In the genomic region with DNA sequence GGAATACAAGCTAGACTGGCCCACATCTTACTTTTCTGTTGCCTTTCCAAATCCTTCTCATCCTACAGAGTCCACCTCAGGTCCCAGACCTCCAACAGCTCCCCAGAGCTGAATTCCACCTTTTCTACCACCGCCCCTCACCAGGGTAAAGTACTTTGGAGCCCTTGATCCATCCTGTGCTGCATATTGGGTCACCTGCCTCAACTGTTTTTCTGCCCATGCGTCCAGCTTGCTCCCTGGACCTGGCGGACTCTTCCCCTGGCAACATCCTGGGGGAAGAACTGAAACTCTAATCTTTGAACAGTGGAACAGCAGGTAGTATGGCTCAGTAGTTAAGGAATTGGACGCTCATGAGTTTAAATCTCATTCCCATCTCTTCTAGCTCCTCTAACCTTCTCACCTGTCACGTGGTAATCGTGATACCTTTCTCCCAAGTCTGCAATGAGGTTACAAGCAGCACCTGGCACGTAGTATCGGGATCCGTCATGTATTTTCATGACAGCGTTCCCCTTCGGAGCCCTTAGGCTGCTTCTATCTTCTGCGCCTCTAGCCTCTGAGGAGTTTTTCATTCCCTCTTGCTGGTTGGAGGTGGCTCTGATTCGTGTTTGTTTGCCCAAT, we compare ENCODE assay signal across 11 cellular contexts.
"Had no signal": no experiment of that assay in that cellular context is flagged by ENCODE, and none has a peak within 500 bp of the region (broad histone marks: within the 10 kb centered on the region; RNA-seq: fewer than 3 reads in every experiment).

No MANE protein-coding gene starts in this region.

- H3K27ac ChIP-seq: ascending aorta, cardiac muscle cell, hepatocyte, left ventricle myocardium inferior, prostate gland, right lobe of liver had no signal

- H3K9me3 Mint-ChIP-seq: activated CD4-positive, alpha-beta T cell treated with anti-CD3 and anti-CD28 coated beads, Interleukin-2, amount 10 ng/mL, durations not matched to agents 7 days and 5 days; activated naive CD4-positive, alpha-beta T cell treated with anti-CD3 and anti-CD28 coated beads for 36 hours; activated naive CD8-positive, alpha-beta T cell treated with anti-CD3 and anti-CD28 coated beads, Interleukin-2, amount 50 U/mL, for 24 hours; nephron; stimulated activated naive CD8-positive, alpha-beta T cell treated with anti-CD3 and anti-CD28 coated beads, Interleukin-15, Interleukin-2, amounts not matched to agents 100 ng/mL and 50 ng/mL, for 24 hours had no signal

- H3K4me1 ChIP-seq: ascending aorta, prostate gland, right lobe of liver had no signal

- H3K4me3 Mint-ChIP-seq: activated CD4-positive, alpha-beta T cell treated with anti-CD3 and anti-CD28 coated beads, Interleukin-2, amount 10 ng/mL, durations not matched to agents 7 days and 5 days; activated naive CD4-positive, alpha-beta T cell treated with anti-CD3 and anti-CD28 coated beads for 36 hours; activated naive CD8-positive, alpha-beta T cell treated with anti-CD3 and anti-CD28 coated beads, Interleukin-2, amount 50 U/mL, for 24 hours; stimulated activated naive CD8-positive, alpha-beta T cell treated with anti-CD3 and anti-CD28 coated beads, Interleukin-15, Interleukin-2, amounts not matched to agents 100 ng/mL and 50 ng/mL, for 24 hours had no signal

- H3K4me3 ChIP-seq: ascending aorta, cardiac muscle cell, hepatocyte, left ventricle myocardium inferior, prostate gland, right lobe of liver had no signal

- H2AFZ ChIP-seq: hepatocyte had no signal

- H3K4me1 Mint-ChIP-seq: activated CD4-positive, alpha-beta T cell treated with anti-CD3 and anti-CD28 coated beads, Interleukin-2, amount 10 ng/mL, durations not matched to agents 7 days and 5 days had no signal

- H3K27ac Mint-ChIP-seq: activated CD4-positive, alpha-beta T cell treated with anti-CD3 and anti-CD28 coated beads, Interleukin-2, amount 10 ng/mL, durations not matched to agents 7 days and 5 days; activated naive CD4-positive, alpha-beta T cell treated with anti-CD3 and anti-CD28 coated beads for 36 hours; activated naive CD8-positive, alpha-beta T cell treated with anti-CD3 and anti-CD28 coated beads, Interleukin-2, amount 50 U/mL, for 24 hours; nephron; stimulated activated naive CD8-positive, alpha-beta T cell treated with anti-CD3 and anti-CD28 coated beads, Interleukin-15, Interleukin-2, amounts not matched to agents 100 ng/mL and 50 ng/mL, for 24 hours had no signal

- H3K9me3 ChIP-seq: ascending aorta, left ventricle myocardium inferior, prostate gland, right lobe of liver had no signal

- H3K36me3 ChIP-seq: ascending aorta, cardiac muscle cell, left ventricle myocardium inferior, prostate gland, right lobe of liver had no signal

- H3K27me3 ChIP-seq: ascending aorta, right lobe of liver had no signal
